18 cellular contexts compared by ENCODE assay signal in genomic region chr4:114273246-114273645, GRCh38.
DNase-seq lines count a peak whose midpoint lies in the region; ATAC-seq, FAIRE-seq and TF ChIP-seq lines count a peak whose summit lies in the region.
"Had no signal": no experiment of that assay in that cellular context is flagged by ENCODE, and none has a peak within 500 bp of the region (broad histone marks: within the 10 kb centered on the region; RNA-seq: fewer than 3 reads in every experiment).

No MANE protein-coding gene starts in this region.

- 0 out of 2 replicates have a peak overlapping the region, but pooled peaks have one; percentile 9 for H3K27ac ChIP-seq in ACC112 (ENCODE audit: low read depth, low read length)
- H3K27ac ChIP-seq in astrocyte (ENCODE audit: low read depth, low read length): peak overlapping the region; percentile 96
- no peak overlapping the region for H3K27ac ChIP-seq in adrenal gland
- H3K27ac ChIP-seq: BLaER1, RWPE1, SK-N-MC had no signal

- TF ChIP-seq CTCF in astrocyte (IDR thresholded peaks at IDR 0.05; ENCODE audit: insufficient read depth, low read depth, low read length) (no peak), adrenal gland (IDR thresholded peaks at IDR 0.05) (no peak)

- peak overlapping the region; percentile 85 for H3K27ac Mint-ChIP-seq in astrocyte (ENCODE audit: unreplicated experiment)
- H3K27ac Mint-ChIP-seq: CD8-positive, alpha-beta memory T cell; IgD-negative memory B cell had no signal

- peaks cover 6% of the 10 kb centered on the region for H3K36me3 Mint-ChIP-seq in astrocyte (ENCODE audit: low read depth, unreplicated experiment)
- H3K36me3 Mint-ChIP-seq: CD8-positive, alpha-beta memory T cell; IgD-negative memory B cell had no signal

- POLR2A ChIA-PET in HEK293T (lab: Yijun Ruan, JAX): no interaction called here

- intact Hi-C loops in adrenal gland (cut with DNase I): no loop called here

- CTCF ChIA-PET in HEK293T (lab: Yijun Ruan, JAX): no interaction called here

- H3K27me3 ChIP-seq in ACC112 (ENCODE audit: insufficient read depth, low read length) (no peaks in the 10 kb centered on the region), astrocyte (ENCODE audit: insufficient read depth, low read length) (no peaks in the 10 kb centered on the region), adrenal gland (no peaks in the 10 kb centered on the region)
- H3K27me3 ChIP-seq: BLaER1 had no signal

- no peak overlapping the region for H3K4me2 ChIP-seq in astrocyte (ENCODE audit: low read length)
- H3K4me2 ChIP-seq: BLaER1 had no signal

- no peaks in the 10 kb centered on the region for H4K20me1 ChIP-seq in astrocyte (ENCODE audit: insufficient read depth, low read length)
- H4K20me1 ChIP-seq: BLaER1 had no signal

- peaks cover 67% of the 10 kb centered on the region for H3K4me1 Mint-ChIP-seq in astrocyte (ENCODE audit: low read depth, unreplicated experiment)

- H3K36me3 ChIP-seq in ACC112 (ENCODE audit: insufficient read depth, low read length) (no peaks in the 10 kb centered on the region), astrocyte (ENCODE audit: insufficient read depth, low read length) (no peaks in the 10 kb centered on the region), adrenal gland (replicated peaks in 1 of 2) (no peaks in the 10 kb centered on the region)
- H3K36me3 ChIP-seq: BLaER1 had no signal

- peak overlapping the region; percentile 58 for H2AFZ ChIP-seq in ACC112 (ENCODE audit: low read length, unreplicated experiment)
- no peak overlapping the region for H2AFZ ChIP-seq in astrocyte (ENCODE audit: low read depth, low read length)

- H3K9me3 ChIP-seq in astrocyte (ENCODE audit: insufficient read depth, low read depth, low read length) (no peaks in the 10 kb centered on the region), adrenal gland (replicated peaks in 1 of 3) (no peaks in the 10 kb centered on the region)
- H3K9me3 ChIP-seq: BLaER1 had no signal

- peaks cover 8% of the 10 kb centered on the region for H3K9me3 Mint-ChIP-seq in astrocyte (ENCODE audit: unreplicated experiment)
- H3K9me3 Mint-ChIP-seq: CD8-positive, alpha-beta memory T cell; IgD-negative memory B cell had no signal

- H3K4me1 ChIP-seq in ACC112 (ENCODE audit: control insufficient read depth, insufficient read depth, low read length, unreplicated experiment) (peaks cover 33% of the 10 kb centered on the region), astrocyte (ENCODE audit: insufficient read depth, low read length) (peaks cover 40% of the 10 kb centered on the region), adrenal gland (replicated peaks in 1 of 2) (no peaks in the 10 kb centered on the region)
- H3K4me1 ChIP-seq: BLaER1 had no signal

- ATAC-seq in HG02852 (IDR thresholded peaks at IDR 0.05; ENCODE audit: unreplicated experiment): no peak
- ATAC-seq in GM18870 (IDR thresholded peaks at IDR 0.05; ENCODE audit: unreplicated experiment): no peak

- H3K4me3 Mint-ChIP-seq in astrocyte (ENCODE audit: unreplicated experiment): no peak overlapping the region
- H3K4me3 Mint-ChIP-seq: CD8-positive, alpha-beta memory T cell; IgD-negative memory B cell had no signal

- no peak overlapping the region for H3K4me3 ChIP-seq in ACC112 (ENCODE audit: low read depth, low read length)
- no peak overlapping the region for H3K4me3 ChIP-seq in astrocyte (ENCODE audit: insufficient read depth, low read depth, low read length)
- H3K4me3 ChIP-seq in adrenal gland: no peak overlapping the region
- H3K4me3 ChIP-seq: BLaER1, SK-N-MC had no signal

- no peak for FAIRE-seq in astrocyte (lab: Jason Lieb, UNC)

- WGBS in adrenal gland, 4 donors: 40 to 59% (median 46%) methylated on average over 1 of the region's 1 CpG

- TF ChIP-seq POLR2A in adrenal gland (IDR thresholded peaks at IDR 0.05): no peak

- no peaks in the 10 kb centered on the region for H3K79me2 ChIP-seq in ACC112 (ENCODE audit: control insufficient read depth, insufficient read depth, low read length, unreplicated experiment)
- H3K79me2 ChIP-seq in astrocyte (ENCODE audit: insufficient read depth, low read length): no peaks in the 10 kb centered on the region

- DNase-seq in HEK293T (ENCODE audit: extremely low spot score) (no peak), NOMO-1 treated with DMSO at 0.1 percent for 48 hours (lab: John Stamatoyannopoulos, UW; ENCODE audit: unreplicated experiment) (peak; percentile 83), astrocyte (ENCODE audit: low read depth) (no peak), adrenal gland (no peak)
- DNase-seq in activated CD8-positive, alpha-beta memory T cell treated with anti-CD3 and anti-CD28 coated beads for 24 hours: no peak
- DNase-seq: CD8-positive, alpha-beta memory T cell; DMS 273 treated with DMSO at 0.1 percent for 48 hours; H7; NCI-H2029 treated with DMSO at 0.1 percent for 48 hours; NCI-H510A; NCI-H82 had no signal

- peak overlapping the region; percentile 15 for H3K9ac ChIP-seq in astrocyte (ENCODE audit: low read length)
- H3K9ac ChIP-seq: BLaER1 had no signal

- H3K27me3 Mint-ChIP-seq in astrocyte (ENCODE audit: low read depth, unreplicated experiment): no peaks in the 10 kb centered on the region
- H3K27me3 Mint-ChIP-seq: CD8-positive, alpha-beta memory T cell; IgD-negative memory B cell had no signal

TF ChIP-seq in HEK293T, 16 proteins besides CTCF, POLR2A, EP300 and RAD21:
- peak; percentile 68 for TF ChIP-seq PKNOX1 (IDR thresholded peaks at IDR 0.05)
- TF ChIP-seq TARDBP (IDR thresholded peaks at IDR 0.05): no peak

Comparison
In these comparisons a context has a peak if more than half of its experiments do, and no peak if none do; other contexts are left out.
1. H3K27ac ChIP-seq: peak in ACC112 (single experiment) and astrocyte (single experiment); none in adrenal gland (0 of 5).